In the genomic region with DNA sequence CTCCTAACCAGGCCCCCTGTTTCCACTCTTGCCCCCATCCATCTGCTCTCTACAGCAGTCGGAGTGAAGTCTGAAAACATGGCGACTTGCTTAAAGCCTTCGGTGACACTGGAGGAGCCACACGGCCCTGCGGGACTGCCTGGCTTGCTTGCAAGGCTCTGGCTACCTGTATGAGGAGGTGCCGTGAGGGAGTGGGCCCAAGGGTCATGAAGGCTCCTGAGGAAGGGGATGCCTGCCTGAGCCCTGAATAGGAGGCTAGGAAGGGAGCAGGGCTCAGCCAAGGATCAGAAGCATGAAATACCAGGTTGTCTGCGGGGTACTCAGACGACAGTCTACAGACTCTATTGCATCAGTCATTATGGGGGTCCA, we compare ENCODE assay signal across 15 cellular contexts.
DNase-seq lines count a peak whose midpoint lies in the region; ATAC-seq, FAIRE-seq and TF ChIP-seq lines count a peak whose summit lies in the region.
"Had no signal": no experiment of that assay in that cellular context is flagged by ENCODE, and none has a peak within 500 bp of the region (broad histone marks: within the 10 kb centered on the region; RNA-seq: fewer than 3 reads in every experiment).

No MANE protein-coding gene starts in this region.

- TF ChIP-seq POLR2A in GM12892 (IDR thresholded peaks at IDR 0.05; ENCODE audit: low read depth, low read length) (no peak), Peyer's patch (IDR thresholded peaks at IDR 0.05) (no peak), sigmoid colon (IDR thresholded peaks at IDR 0.05) (no peak)

- H3K4me3 ChIP-seq in Peyer's patch = no peak overlapping the region
- H3K4me3 ChIP-seq in iPS-15b (ENCODE audit: low read depth, low read length) = no peak overlapping the region
- no peak overlapping the region for H3K4me3 ChIP-seq in sigmoid colon
- H3K4me3 ChIP-seq: GM23248 had no signal

- H3K27ac ChIP-seq in Peyer's patch (no peak overlapping the region), sigmoid colon (no peak overlapping the region)
- H3K27ac ChIP-seq: GM23248 had no signal

- intact Hi-C loops in sigmoid colon (cut with DNase I) = loop anchor here (5.0 to 10.0 kb wide), 3 partner anchors 92 to 185 kb away; no protein-coding TSS in a partner anchor

- no peak overlapping the region for H3K4me3 Mint-ChIP-seq in HFFc6
- H3K4me3 Mint-ChIP-seq: B cell; CD8-positive, alpha-beta T cell had no signal

- DNase-seq in GM12892 (ENCODE audit: insufficient read length) (no peak), Peyer's patch (peak in 2 of 3 donors; percentile 33 to 39), sigmoid colon (peak; percentile 44), NCI-H345 treated with DMSO at 0.1 percent for 48 hours (lab: John Stamatoyannopoulos, UW; ENCODE audit: unreplicated experiment) (no peak), HFFc6 (no peak)
- DNase-seq in activated CD4-positive, alpha-beta T cell treated with anti-CD3 and anti-CD28 coated beads, Interleukin-2, amount 50 U/mL, for 4 hours = no peak
- DNase-seq: SHP77 treated with DMSO at 0.1 percent for 48 hours had no signal

- peak; percentile 36 for FAIRE-seq in GM12892 (lab: Jason Lieb, UNC)
- FAIRE-seq: D721Med, G401.6, RCC 7860 had no signal

- no peak for ATAC-seq in HG02840 (IDR thresholded peaks at IDR 0.05; ENCODE audit: low FRiP score, unreplicated experiment)

- no peaks in the 10 kb centered on the region for H3K9me3 Mint-ChIP-seq in HFFc6
- H3K9me3 Mint-ChIP-seq: CD8-positive, alpha-beta T cell had no signal

- peaks cover 0 to 9% (median 0%) of the 10 kb centered on the region in 3 donors for H3K36me3 ChIP-seq in Peyer's patch
- H3K36me3 ChIP-seq in iPS-15b (ENCODE audit: control insufficient read depth, insufficient read depth, low read length) = no peaks in the 10 kb centered on the region
- peaks cover 0 to 15% (median 2%) of the 10 kb centered on the region in 4 donors for H3K36me3 ChIP-seq in sigmoid colon

- no peak overlapping the region for H3K27ac Mint-ChIP-seq in HFFc6
- H3K27ac Mint-ChIP-seq: B cell; CD8-positive, alpha-beta T cell had no signal

- H3K27me3 Mint-ChIP-seq in HFFc6 (ENCODE audit: insufficient read depth) = no peaks in the 10 kb centered on the region; the same call in none of the 2 replicates
- H3K27me3 Mint-ChIP-seq: B cell had no signal

- H3K4me1 Mint-ChIP-seq in HFFc6 (ENCODE audit: low read depth) = peaks cover 10% of the 10 kb centered on the region; the same call in 1 of the 2 replicates
- H3K4me1 Mint-ChIP-seq: B cell had no signal

- H3K9me3 ChIP-seq in Peyer's patch (no peaks in the 10 kb centered on the region), iPS-15b (ENCODE audit: control insufficient read depth, insufficient read depth, low read length) (no peaks in the 10 kb centered on the region), sigmoid colon (no peaks in the 10 kb centered on the region)

- no peak for TF ChIP-seq CTCF in Peyer's patch (IDR thresholded peaks at IDR 0.05)
- TF ChIP-seq CTCF in sigmoid colon (IDR thresholded peaks at IDR 0.05) = no peak
- TF ChIP-seq CTCF in HFFc6 (IDR thresholded peaks at IDR 0.05) = no peak

- peak overlapping the region; percentile 24 for H3K9ac ChIP-seq in iPS-15b (ENCODE audit: low read depth, low read length)
- H3K9ac ChIP-seq: GM23248 had no signal

- no peaks in the 10 kb centered on the region for H3K27me3 ChIP-seq in Peyer's patch
- H3K27me3 ChIP-seq in iPS-15b (ENCODE audit: control insufficient read depth, insufficient read depth, low read length) = peaks cover 23% of the 10 kb centered on the region
- H3K27me3 ChIP-seq in sigmoid colon = no peaks in the 10 kb centered on the region

- WGBS in sigmoid colon, 2 donors = 86 to 90% methylated on average over 8 of the region's 8 CpGs

- H3K36me3 Mint-ChIP-seq in HFFc6 (ENCODE audit: low read depth) = no peaks in the 10 kb centered on the region

- H3K4me1 ChIP-seq in Peyer's patch (no peaks in the 10 kb centered on the region), iPS-15b (ENCODE audit: control insufficient read depth, insufficient read depth, low read length) (peaks cover 3% of the 10 kb centered on the region), sigmoid colon (no peaks in the 10 kb centered on the region)

- no peak for TF ChIP-seq EP300 in sigmoid colon (IDR thresholded peaks at IDR 0.05)

Comparison
In these comparisons a context has a peak if more than half of its experiments do, and no peak if none do; other contexts are left out.
1. DNase-seq: peak in Peyer's patch (2 of 3) and sigmoid colon (single experiment); none in GM12892 (single experiment), activated CD4-positive, alpha-beta T cell treated with anti-CD3 and anti-CD28 coated beads, Interleukin-2, amount 50 U/mL, for 4 hours (0 of 2), NCI-H345 treated with DMSO at 0.1 percent for 48 hours (single experiment) and HFFc6 (single experiment).